In the genomic region with DNA sequence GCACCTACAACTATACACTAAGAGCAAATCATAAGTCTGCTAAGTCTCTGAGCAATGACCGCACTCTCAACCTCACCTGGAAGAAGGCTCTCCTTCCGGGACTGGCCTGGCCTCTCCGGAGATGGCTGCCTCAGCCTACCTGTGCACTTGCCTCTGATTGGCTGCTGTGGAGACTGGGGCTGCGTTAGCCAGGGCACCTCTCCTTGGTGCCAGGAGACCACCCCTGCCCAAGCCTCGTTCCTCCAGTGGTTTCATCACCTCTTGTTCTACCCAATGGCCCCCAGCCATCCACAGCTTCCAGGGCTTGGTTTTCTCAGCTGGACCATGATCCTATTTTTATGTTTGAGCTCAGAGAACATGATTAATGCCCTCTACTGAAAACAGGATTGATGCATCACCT, we compare ENCODE assay signal across 28 cellular contexts.
DNase-seq lines count a peak whose midpoint lies in the region; ATAC-seq, FAIRE-seq and TF ChIP-seq lines count a peak whose summit lies in the region.
"Had no signal": no experiment of that assay in that cellular context is flagged by ENCODE, and none has a peak within 500 bp of the region (broad histone marks: within the 10 kb centered on the region; RNA-seq: fewer than 3 reads in every experiment).

No MANE protein-coding gene starts in this region.

- no peak overlapping the region for H2BK12ac ChIP-seq in H1 (ENCODE audit: low read depth, low read length)

- no peak overlapping the region for H3K4ac ChIP-seq in H1 (replicated peaks; ENCODE audit: insufficient read length, low read depth, low read length)

- no peak overlapping the region for H4K5ac ChIP-seq in H1 (ENCODE audit: insufficient read length, low read depth, low read length)

- H3K27me3 ChIP-seq in adipocyte (replicated peaks; ENCODE audit: control insufficient read depth, insufficient read depth, low read length) (no peaks in the 10 kb centered on the region), H1 (replicated peaks in 1 of 4; ENCODE audit: control insufficient read depth in 3 of 4, extremely low read depth in 1 of 4, insufficient read depth in 3 of 4, low read length in 3 of 4) (no peaks in the 10 kb centered on the region), psoas muscle (ENCODE audit: insufficient read depth in 3 of 3, low read length in 2 of 3) (no peaks in the 10 kb centered on the region), vagina (no peaks in the 10 kb centered on the region), adrenal gland (no peaks in the 10 kb centered on the region)
- no peaks in the 10 kb centered on the region for H3K27me3 ChIP-seq in CD4-positive, alpha-beta memory T cell (ENCODE audit: insufficient read depth, low read length)
- H3K27me3 ChIP-seq: BLaER1 treated with 17β-estradiol and CSF1 and Interleukin-3, amounts not matched to agents 10 nM and 100 nM; Peyer's patch had no signal

- H2BK120ac ChIP-seq in H1 (replicated peaks; ENCODE audit: low read depth, low read length) = no peak overlapping the region

- no peak for TF ChIP-seq POLR2A in H1 (IDR thresholded peaks at IDR 0.05; ENCODE audit: control extremely low read depth in 1 of 2, low read depth in 2 of 2, low read length in 2 of 2)
- no peak for TF ChIP-seq POLR2A in vagina (IDR thresholded peaks at IDR 0.05)
- TF ChIP-seq POLR2A in adrenal gland (IDR thresholded peaks at IDR 0.05) = no peak

- peak overlapping the region; percentile 5 for H3K9ac ChIP-seq in adipocyte (ENCODE audit: low read length)
- H3K9ac ChIP-seq in H1 (replicated peaks in 1 of 4; ENCODE audit: extremely low read depth in 1 of 4, low read depth in 3 of 4, low read length in 3 of 4) = no peak overlapping the region
- H3K9ac ChIP-seq: BLaER1 treated with 17β-estradiol and CSF1 and Interleukin-3, amounts not matched to agents 10 nM and 100 nM had no signal

- TF ChIP-seq CTCF in H1 (IDR thresholded peaks at IDR 0.05; ENCODE audit: control extremely low read depth in 1 of 3, insufficient read depth in 1 of 3, low read depth in 1 of 3, low read length in 3 of 3) = no peak
- no peak for TF ChIP-seq CTCF in psoas muscle (IDR thresholded peaks at IDR 0.05)
- no peak for TF ChIP-seq CTCF in vagina (IDR thresholded peaks at IDR 0.05)
- TF ChIP-seq CTCF in adrenal gland (IDR thresholded peaks at IDR 0.05) = no peak

- peaks cover 3 to 21% (median 10%) of the 10 kb centered on the region in 4 donors for H3K4me1 Mint-ChIP-seq in CD4-positive, alpha-beta memory T cell

- H3K79me2 ChIP-seq in H1 (ENCODE audit: control insufficient read depth in 1 of 2, insufficient read depth in 2 of 2, low read length in 2 of 2) = no peaks in the 10 kb centered on the region

- H2AFZ ChIP-seq in H1 (ENCODE audit: low read length) = no peak overlapping the region

- CTCF ChIA-PET in H1 (lab: Charles Lee; ENCODE audit: partially characterized antibody) = interaction anchor here (1.2 kb wide), 1 partner anchor 59 kb away, joined by 5 read pairs; no protein-coding TSS in a partner anchor
- CTCF ChIA-PET in CD4-positive, alpha-beta memory T cell (lab: Charles Lee; ENCODE audit: partially characterized antibody) = interaction anchor here (1.9 kb wide), 1 partner anchor 12 kb away, joined by 5 read pairs; no protein-coding TSS in a partner anchor

- no peak overlapping the region for H3K23ac ChIP-seq in H1 (ENCODE audit: insufficient read length)

- 0 out of 2 replicates have a peak overlapping the region, but pooled peaks have one; percentile 39 for H2AK5ac ChIP-seq in H1 (ENCODE audit: low read depth, low read length)

- H3K56ac ChIP-seq in H1 (replicated peaks; ENCODE audit: insufficient read length, low read depth, low read length) = no peak overlapping the region

- no peaks in the 10 kb centered on the region for H3K36me3 ChIP-seq in adipocyte (ENCODE audit: control insufficient read depth, insufficient read depth, low read length, severe bottlenecking)
- no peaks in the 10 kb centered on the region for H3K36me3 ChIP-seq in H1 (ENCODE audit: control insufficient read depth in 2 of 4, insufficient read depth in 4 of 4, low read length in 3 of 4)
- no peaks in the 10 kb centered on the region for H3K36me3 ChIP-seq in psoas muscle (ENCODE audit: insufficient read depth in 1 of 2, low read depth in 1 of 2)
- no peaks in the 10 kb centered on the region for H3K36me3 ChIP-seq in vagina
- no peaks in the 10 kb centered on the region for H3K36me3 ChIP-seq in adrenal gland (replicated peaks in 1 of 2)
- H3K36me3 ChIP-seq in CD4-positive, alpha-beta memory T cell (ENCODE audit: insufficient read depth, low read length) = no peaks in the 10 kb centered on the region
- H3K36me3 ChIP-seq: BLaER1 treated with 17β-estradiol and CSF1 and Interleukin-3, amounts not matched to agents 10 nM and 100 nM; Peyer's patch had no signal

- H4K91ac ChIP-seq in H1 (replicated peaks; ENCODE audit: insufficient read length, low read length) = no peak overlapping the region

- no peak overlapping the region for H2BK5ac ChIP-seq in H1 (ENCODE audit: low read depth, low read length)

- WGBS in H1 (ENCODE audit: extremely low coverage in 1 of 2, insufficient coverage in 1 of 2, insufficient read length in 1 of 2, insufficient replicate concordance in 2 of 2, low coverage in 1 of 2, low lambda C conversion rate in 2 of 2, missing lambda C conversion rate in 1 of 2), 2 experiments = 92% methylated on average over 5 of the region's 5 CpGs; no CpG with 5 or more reads in 1 of the 2 experiments
- 83 to 89% (median 86%) methylated on average over 5 of the region's 5 CpGs for WGBS in psoas muscle, 3 donors
- 90 to 98% (median 92%) methylated on average over 5 of the region's 5 CpGs for WGBS in adrenal gland, 4 donors

- H3K27ac ChIP-seq in H1 (ENCODE audit: low read depth, low read length) (no peak overlapping the region), psoas muscle (no peak overlapping the region), vagina (peak overlapping the region; percentile 71), adrenal gland (peak overlapping the region in 2 of 5 donors; percentile 16 to 34)
- H3K27ac ChIP-seq in CD4-positive, alpha-beta memory T cell (ENCODE audit: low read depth, low read length) = no peak overlapping the region
- H3K27ac ChIP-seq: A549; BLaER1 treated with 17β-estradiol and CSF1 and Interleukin-3, amounts not matched to agents 10 nM and 100 nM; SK-N-MC had no signal

- H4K8ac ChIP-seq in H1 (ENCODE audit: extremely low read depth, insufficient read depth, low read length) = no peak overlapping the region

- no peak overlapping the region for H2BK15ac ChIP-seq in H1 (ENCODE audit: low read length)

- H3K79me1 ChIP-seq in H1 (ENCODE audit: low read depth, low read length) = no peaks in the 10 kb centered on the region

- H3K4me3 ChIP-seq in adipocyte (ENCODE audit: low read length) (peak overlapping the region; percentile 66), H1 (ENCODE audit: extremely low read depth in 1 of 4, insufficient read depth in 2 of 4, low read depth in 3 of 4, low read length in 4 of 4) (no peak overlapping the region), psoas muscle (no peak overlapping the region), vagina (no peak overlapping the region), adrenal gland (no peak overlapping the region)
- H3K4me3 ChIP-seq in CD4-positive, alpha-beta memory T cell (ENCODE audit: low read length in 2 of 2) = no peak overlapping the region
- H3K4me3 ChIP-seq: A549; BLaER1 treated with 17β-estradiol and CSF1 and Interleukin-3, amounts not matched to agents 10 nM and 100 nM; Peyer's patch; SK-N-MC had no signal

- H3K4me3 Mint-ChIP-seq in CD4-positive, alpha-beta memory T cell = peak overlapping the region in 1 of 8 donors; percentile 54
- H3K4me3 Mint-ChIP-seq: CD4-positive, alpha-beta T cell; H9 had no signal

- no peak overlapping the region for H3K4me2 ChIP-seq in H1 (ENCODE audit: insufficient read depth in 1 of 2, low read depth in 2 of 2, low read length in 2 of 2)
- H3K4me2 ChIP-seq: A549 had no signal

- no peak overlapping the region for H3K18ac ChIP-seq in H1 (ENCODE audit: extremely low read depth, low read length)

- no peaks in the 10 kb centered on the region for H3K9me3 Mint-ChIP-seq in CD4-positive, alpha-beta memory T cell
- H3K9me3 Mint-ChIP-seq: CD4-positive, alpha-beta T cell; H9 had no signal

- peak in 3 of 4 donors; percentile 6 to 35 (median 30) for ATAC-seq in psoas muscle
- ATAC-seq: A549, HepG2 had no signal

- DNase-seq in adipocyte (ENCODE audit: low read depth) (no peak), H1 (ENCODE audit: low read depth in 1 of 2, low spot score in 2 of 2) (no peak), psoas muscle (peak in 1 of 2 donors; percentile 48), vagina (ENCODE audit: extremely low spot score in 2 of 2) (peak in 1 of 2 donors; percentile 83), adrenal gland (no peak), RCC 7860 (ENCODE audit: low spot score) (no peak)
- DNase-seq in CD4-positive, alpha-beta memory T cell = no peak
- DNase-seq: AML-193; CD4-positive, alpha-beta T cell; COR-L47; DMS53; H9; Kasumi-1; NCI-H1092 treated with DMSO at 0.1 percent for 48 hours; NCI-H1436; NCI-H187; NCI-H2081 treated with DMSO at 0.1 percent for 48 hours; NCI-H2171; NCI-H226; NCI-H510A; NCI-H69; OCI-M1; Peyer's patch; SIG-M5 had no signal

- no peaks in the 10 kb centered on the region for H3K36me3 Mint-ChIP-seq in CD4-positive, alpha-beta memory T cell

- H3K23me2 ChIP-seq in H1 (ENCODE audit: low read depth, low read length) = no peaks in the 10 kb centered on the region

- peaks cover 32% of the 10 kb centered on the region for H3K4me1 ChIP-seq in adipocyte (ENCODE audit: control insufficient read depth, insufficient read depth, low read length)
- no peaks in the 10 kb centered on the region for H3K4me1 ChIP-seq in H1 (replicated peaks in 1 of 4; ENCODE audit: control insufficient read depth in 3 of 4, insufficient read depth in 4 of 4, low read length in 3 of 4)
- H3K4me1 ChIP-seq in psoas muscle = peaks cover 6% of the 10 kb centered on the region
- peaks cover 28% of the 10 kb centered on the region for H3K4me1 ChIP-seq in vagina
- peaks cover 0 to 18% of the 10 kb centered on the region in 2 donors for H3K4me1 ChIP-seq in adrenal gland (replicated peaks in 1 of 2)
- no peaks in the 10 kb centered on the region for H3K4me1 ChIP-seq in CD4-positive, alpha-beta memory T cell (ENCODE audit: insufficient read depth, low read length)

- no peak for FAIRE-seq in H1 (lab: Jason Lieb, UNC)
- no peak for FAIRE-seq in RCC 7860 (lab: Jason Lieb, UNC)
- FAIRE-seq: A549, HepG2 had no signal

- no peak for TF ChIP-seq EP300 in H1 (IDR thresholded peaks at IDR 0.05; ENCODE audit: borderline replicate concordance in 1 of 2, low read depth in 2 of 2, low read length in 2 of 2)

- no peak overlapping the region for H2BK20ac ChIP-seq in H1 (ENCODE audit: low read length)

- no peak for TF ChIP-seq RAD21 in H1 (IDR thresholded peaks at IDR 0.05 in 1 of 2, conservative IDR thresholded peaks at IDR 0.05 in 1 of 2; ENCODE audit: low read depth in 2 of 2, low read length in 2 of 2)

- H3K27me3 Mint-ChIP-seq in CD4-positive, alpha-beta memory T cell = peaks cover 0 to 3% of the 10 kb centered on the region in 2 donors
- H3K27me3 Mint-ChIP-seq: CD4-positive, alpha-beta T cell had no signal

- no peak overlapping the region for H3K27ac Mint-ChIP-seq in CD4-positive, alpha-beta memory T cell
- H3K27ac Mint-ChIP-seq: CD4-positive, alpha-beta T cell; H9 had no signal

- H3K9me3 ChIP-seq in adipocyte (ENCODE audit: control insufficient read depth, low read length) (no peaks in the 10 kb centered on the region), H1 (ENCODE audit: insufficient read depth in 2 of 2, low read depth in 1 of 2, low read length in 1 of 2) (no peaks in the 10 kb centered on the region), psoas muscle (no peaks in the 10 kb centered on the region), vagina (no peaks in the 10 kb centered on the region), adrenal gland (replicated peaks in 1 of 3) (no peaks in the 10 kb centered on the region)
- no peaks in the 10 kb centered on the region for H3K9me3 ChIP-seq in CD4-positive, alpha-beta memory T cell (ENCODE audit: control insufficient read depth in 1 of 2, low read length in 2 of 2)
- H3K9me3 ChIP-seq: A549; BLaER1 treated with 17β-estradiol and CSF1 and Interleukin-3, amounts not matched to agents 10 nM and 100 nM; Peyer's patch had no signal

- intact Hi-C loops in psoas muscle (cut with DNase I) (loop anchor here in 1 of 2 donors (5.0 kb wide), 1 partner anchor 34 kb away; no protein-coding TSS in a partner anchor), vagina (cut with DNase I) (no loop called here), adrenal gland (cut with DNase I) (no loop called here)
- intact Hi-C loops in CD4-positive, alpha-beta memory T cell (cut with micrococcal nuclease) = no loop called here

- no peak overlapping the region for H3K14ac ChIP-seq in H1 (ENCODE audit: insufficient read length)

- H4K20me1 ChIP-seq in H1 (replicated peaks in 1 of 2; ENCODE audit: control insufficient read depth in 1 of 2, insufficient read depth in 2 of 2, low read length in 2 of 2) = no peaks in the 10 kb centered on the region
- H4K20me1 ChIP-seq: BLaER1 treated with 17β-estradiol and CSF1 and Interleukin-3, amounts not matched to agents 10 nM and 100 nM had no signal

- POLR2A ChIA-PET in H1 (lab: Charles Lee; ENCODE audit: partially characterized antibody) = interaction anchor here (0.8 kb wide), 1 partner anchor 104 kb away, joined by 3 read pairs; no protein-coding TSS in a partner anchor
- POLR2A ChIA-PET in CD4-positive, alpha-beta memory T cell (lab: Charles Lee; ENCODE audit: partially characterized antibody) = no interaction called here
